Comparison of ENCODE assay signal across 8 cellular contexts in genomic region chrX:136608295-136608933, GRCh38. TPM values are rescaled to one million over a fixed set of nuclear protein-coding genes. Genes with fewer than 3 reads are reported as not detected.
DNase-seq lines count a peak whose midpoint lies in the region; ATAC-seq and TF ChIP-seq lines count a peak whose summit lies in the region.

No MANE protein-coding gene starts in this region.

- DNase-seq in AML-193 (lab: John Stamatoyannopoulos, UW) (peak; percentile 16 to 38), SK-N-MC (ENCODE audit: low read depth, low spot score) (no peak), astrocyte of the spinal cord (ENCODE audit: low read depth, low spot score) (peak; percentile 12), left colon (peak; percentile 48 to 71), testis (peak; percentile 13), NCI-H187 (lab: John Stamatoyannopoulos, UW) (no peak)

- WGBS in testis, 2 donors = 60 to 65% methylated on average over 10 of the region's 10 CpGs

- no peak overlapping the region for H3K9ac ChIP-seq in SK-N-MC (ENCODE audit: insufficient read length)

- peak; percentile 51 for ATAC-seq in GM19463 (IDR thresholded peaks at IDR 0.05; ENCODE audit: unreplicated experiment)
- ATAC-seq in left colon = peak; percentile 94
- no peak for ATAC-seq in GM21737 (IDR thresholded peaks at IDR 0.05; ENCODE audit: unreplicated experiment)

- H3K4me1 ChIP-seq in testis = no peaks in the 10 kb centered on the region

- H3K27me3 ChIP-seq in testis = no peaks in the 10 kb centered on the region

- H3K36me3 ChIP-seq in SK-N-MC (ENCODE audit: insufficient read depth, low read length) = no peaks in the 10 kb centered on the region
- no peaks in the 10 kb centered on the region for H3K36me3 ChIP-seq in testis (ENCODE audit: low read depth, missing control alignments)

- TF ChIP-seq CTCF in astrocyte of the spinal cord (IDR thresholded peaks at IDR 0.05; ENCODE audit: low read depth, low read length) (peak; percentile 23), testis (IDR thresholded peaks at IDR 0.05) (no peak)

- peak overlapping the region; percentile 49; the same call in 1 of the 2 replicates for H3K27ac ChIP-seq in SK-N-MC
- H3K27ac ChIP-seq in testis = no peak overlapping the region

- H3K9me3 ChIP-seq in SK-N-MC (ENCODE audit: low read depth, low read length) (no peaks in the 10 kb centered on the region), testis (no peaks in the 10 kb centered on the region)

- in situ Hi-C loops in astrocyte of the spinal cord (cut with HindIII; ENCODE audit: low sequenced_read_pairs) = no loop called here

- no peak for TF ChIP-seq POLR2A in testis (IDR thresholded peaks at IDR 0.05)

- intact Hi-C loops in left colon (cut with DNase I, micrococcal nuclease) = no loop called here
- intact Hi-C loops in testis (cut with DNase I; ENCODE audit: low total_unique reads) = no loop called here

- H3K4me3 ChIP-seq in SK-N-MC (no peak overlapping the region), astrocyte of the spinal cord (ENCODE audit: low read depth, low read length) (no peak overlapping the region), testis (no peak overlapping the region)

RNA-seq across cellular contexts. Expression of gene CD40LG, which starts 39.5 kb away (rescaled TPM):
- under 1 TPM; 0.24 to 0.75 TPM for total RNA-seq in left colon
- total RNA-seq in testis = not detected
- polyA plus RNA-seq in testis (ENCODE audit: insufficient read depth, low read depth, low replicate concordance) = 0.84 TPM

Comparison
In these comparisons a context has a peak if more than half of its experiments do, and no peak if none do; other contexts are left out.
1. DNase-seq: peak in AML-193 (2 of 2), astrocyte of the spinal cord (single experiment), left colon (2 of 2) and testis (single experiment); none in SK-N-MC (single experiment) and NCI-H187 (0 of 2).